ENCODE assay signal across 11 cellular contexts in genomic region chr18:49206717-49207116, GRCh38.
DNase-seq lines count a peak whose midpoint lies in the region; ATAC-seq and TF ChIP-seq lines count a peak whose summit lies in the region.
"Had no signal": no experiment of that assay in that cellular context is flagged by ENCODE, and none has a peak within 500 bp of the region (broad histone marks: within the 10 kb centered on the region; RNA-seq: fewer than 3 reads in every experiment).

No MANE protein-coding gene starts in this region.

- H3K27ac Mint-ChIP-seq in chondrocyte (ENCODE audit: unreplicated experiment), result peak overlapping the region; percentile 52
- H3K27ac Mint-ChIP-seq in osteocyte (ENCODE audit: unreplicated experiment), result peak overlapping the region; percentile 71

- no peak overlapping the region for H3K4me3 ChIP-seq in psoas muscle

- no peaks in the 10 kb centered on the region for H3K27me3 ChIP-seq in psoas muscle (ENCODE audit: insufficient read depth in 3 of 3, low read length in 2 of 3)

- H3K36me3 ChIP-seq in psoas muscle (ENCODE audit: insufficient read depth in 1 of 2, low read depth in 1 of 2), result no peaks in the 10 kb centered on the region

- peak; percentile 4 for DNase-seq in NOMO-1 treated with DMSO at 0.1 percent for 48 hours (lab: John Stamatoyannopoulos, UW; ENCODE audit: unreplicated experiment)
- DNase-seq in NOMO-1 treated with dmso at 0.1 percent for 144 hours (lab: John Stamatoyannopoulos, UW; ENCODE audit: unreplicated experiment), result no peak
- DNase-seq in NCI-H146 (lab: John Stamatoyannopoulos, UW), result peak; percentile 54
- no peak for DNase-seq in chondrocyte (ENCODE audit: low spot score)
- DNase-seq in osteocyte (ENCODE audit: extremely low spot score, unreplicated experiment), result no peak
- no peak for DNase-seq in omental fat pad (ENCODE audit: low spot score)
- DNase-seq in psoas muscle, result no peak
- DNase-seq: caudate nucleus, NCI-H1092, NCI-H82 had no signal

- no peaks in the 10 kb centered on the region for H3K4me1 ChIP-seq in psoas muscle

- H3K4me3 Mint-ChIP-seq in chondrocyte (ENCODE audit: unreplicated experiment) (no peak overlapping the region), osteocyte (ENCODE audit: unreplicated experiment) (no peak overlapping the region)

- H3K27ac ChIP-seq in psoas muscle, result no peak overlapping the region

- TF ChIP-seq CTCF in chondrocyte (IDR thresholded peaks at IDR 0.05) (peak; percentile 70), osteocyte (IDR thresholded peaks at IDR 0.05) (peak; percentile 50), omental fat pad (IDR thresholded peaks at IDR 0.05) (no peak), psoas muscle (IDR thresholded peaks at IDR 0.05) (no peak)

- no peaks in the 10 kb centered on the region for H3K36me3 Mint-ChIP-seq in chondrocyte (ENCODE audit: low read depth)
- peaks cover 3% of the 10 kb centered on the region for H3K36me3 Mint-ChIP-seq in osteocyte (ENCODE audit: unreplicated experiment)

- H3K4me1 Mint-ChIP-seq in chondrocyte (ENCODE audit: low read depth) (peaks cover 46% of the 10 kb centered on the region), osteocyte (ENCODE audit: unreplicated experiment) (peaks cover 17% of the 10 kb centered on the region)

- H3K9me3 ChIP-seq in psoas muscle, result no peaks in the 10 kb centered on the region

- H3K27me3 Mint-ChIP-seq in chondrocyte (ENCODE audit: low read depth) (no peaks in the 10 kb centered on the region), osteocyte (ENCODE audit: unreplicated experiment) (no peaks in the 10 kb centered on the region)

- ATAC-seq in omental fat pad (ENCODE audit: low FRiP score) (no peak), GM21526 (IDR thresholded peaks at IDR 0.05; ENCODE audit: low FRiP score, unreplicated experiment) (no peak), psoas muscle (no peak)

- no peaks in the 10 kb centered on the region for H3K9me3 Mint-ChIP-seq in chondrocyte (ENCODE audit: low read depth)
- H3K9me3 Mint-ChIP-seq in osteocyte (ENCODE audit: unreplicated experiment), result no peaks in the 10 kb centered on the region

- intact Hi-C loops in psoas muscle (cut with DNase I), result no loop called here

Comparison
In these comparisons a context has a peak if more than half of its experiments do, and no peak if none do; other contexts are left out.
1. DNase-seq: peak in NOMO-1 treated with DMSO at 0.1 percent for 48 hours (single experiment) and NCI-H146 (single experiment); none in NOMO-1 treated with dmso at 0.1 percent for 144 hours (single experiment), chondrocyte (single experiment), osteocyte (single experiment), omental fat pad (single experiment) and psoas muscle (0 of 2).
2. CTCF ChIP-seq: peak in chondrocyte (single experiment) and osteocyte (single experiment); none in omental fat pad (0 of 3) and psoas muscle (single experiment).